Comparison of ENCODE assay signal across 8 cellular contexts in genomic region chr9:95091574-95091970, GRCh38.
DNase-seq lines count a peak whose midpoint lies in the region; ATAC-seq, FAIRE-seq and TF ChIP-seq lines count a peak whose summit lies in the region.

No MANE protein-coding gene starts in this region.

- TF ChIP-seq CTCF in AG09309 (IDR thresholded peaks at IDR 0.05; ENCODE audit: control insufficient read depth, insufficient read depth, low read depth, low read length, missing control alignments) (no peak), fibroblast of lung (conservative IDR thresholded peaks at IDR 0.05 in 1 of 2, IDR thresholded peaks at IDR 0.05 in 1 of 2; ENCODE audit: low read depth in 1 of 2, low read length in 2 of 2) (no peak), parathyroid adenoma (IDR thresholded peaks at IDR 0.05) (no peak)

- no peaks in the 10 kb centered on the region for H4K20me1 ChIP-seq in fibroblast of lung (ENCODE audit: control insufficient read depth, extremely low read depth, insufficient read depth, low read length)

- peak overlapping the region; percentile 54 for H3K4me2 ChIP-seq in fibroblast of lung (ENCODE audit: extremely low read depth, insufficient read depth, low read length)
- H3K4me2 ChIP-seq in parathyroid adenoma (ENCODE audit: low read length): peak overlapping the region; percentile 43

- H3K27me3 Mint-ChIP-seq in stimulated activated naive B cell treated with anti-CD40 and anti-IgM and Interleukin-4, amounts not matched to agents 10 μg/mL and 1 μg/mL and 100 μg/mL, for 72 hours: peaks cover 0 to 5% of the 10 kb centered on the region in 2 donors

- no peak overlapping the region for H3K4me3 Mint-ChIP-seq in stimulated activated naive B cell treated with anti-CD40 and anti-IgM and Interleukin-4, amounts not matched to agents 10 μg/mL and 1 μg/mL and 100 μg/mL, for 72 hours

- H3K27ac ChIP-seq in fibroblast of lung (ENCODE audit: insufficient read depth, low read length): peak overlapping the region; percentile 74
- H3K27ac ChIP-seq in parathyroid adenoma: peak overlapping the region; percentile 39

- peaks cover 13% of the 10 kb centered on the region for H3K36me3 ChIP-seq in fibroblast of lung (ENCODE audit: control insufficient read depth, insufficient read depth, low read length)
- H3K36me3 ChIP-seq in parathyroid adenoma (ENCODE audit: control insufficient read depth, insufficient read depth, low read length): no peaks in the 10 kb centered on the region

- H3K4me1 Mint-ChIP-seq in stimulated activated naive B cell treated with anti-CD40 and anti-IgM and Interleukin-4, amounts not matched to agents 10 μg/mL and 1 μg/mL and 100 μg/mL, for 72 hours: peaks cover 6 to 11% of the 10 kb centered on the region in 2 donors

- H2AFZ ChIP-seq in fibroblast of lung (ENCODE audit: low read length) (no peak overlapping the region), parathyroid adenoma (no peak overlapping the region)

- H3K27me3 ChIP-seq in fibroblast of lung (ENCODE audit: control insufficient read depth, insufficient read depth, low read length) (no peaks in the 10 kb centered on the region), parathyroid adenoma (ENCODE audit: control insufficient read depth, insufficient read depth, low read length) (no peaks in the 10 kb centered on the region)

- FAIRE-seq in RCC 7860 (lab: Jason Lieb, UNC): peak; percentile 88

- ATAC-seq in stimulated activated naive B cell treated with anti-CD40 and anti-IgM and Interleukin-4, amounts not matched to agents 10 μg/mL and 1 μg/mL and 100 μg/mL, for 72 hours (replicated peaks): no peak
- ATAC-seq in HG03108 (IDR thresholded peaks at IDR 0.05; ENCODE audit: unreplicated experiment) (no peak), GM19463 (IDR thresholded peaks at IDR 0.05; ENCODE audit: unreplicated experiment) (no peak)

- no peaks in the 10 kb centered on the region for H3K9me3 Mint-ChIP-seq in stimulated activated naive B cell treated with anti-CD40 and anti-IgM and Interleukin-4, amounts not matched to agents 10 μg/mL and 1 μg/mL and 100 μg/mL, for 72 hours

- no peak overlapping the region for H3K27ac Mint-ChIP-seq in stimulated activated naive B cell treated with anti-CD40 and anti-IgM and Interleukin-4, amounts not matched to agents 10 μg/mL and 1 μg/mL and 100 μg/mL, for 72 hours

- H3K4me3 ChIP-seq in AG09309 (ENCODE audit: control insufficient read depth, low read depth, low read length) (no peak overlapping the region), fibroblast of lung (replicated peaks in 1 of 4; ENCODE audit: control extremely low read depth in 1 of 4, insufficient read depth in 1 of 4, low read depth in 3 of 4, low read length in 4 of 4) (no peak overlapping the region), parathyroid adenoma (ENCODE audit: low read depth, low read length) (no peak overlapping the region)

- no peaks in the 10 kb centered on the region for H3K79me2 ChIP-seq in fibroblast of lung (ENCODE audit: control insufficient read depth, insufficient read depth, low read length)
- no peaks in the 10 kb centered on the region for H3K79me2 ChIP-seq in parathyroid adenoma

- H3K4me1 ChIP-seq in fibroblast of lung (ENCODE audit: control insufficient read depth, extremely low read depth, insufficient read depth, low read length) (peaks cover 47% of the 10 kb centered on the region), parathyroid adenoma (peaks cover 12% of the 10 kb centered on the region)

- H3K9ac ChIP-seq in fibroblast of lung (ENCODE audit: insufficient read depth, low read length) (peak overlapping the region; percentile 52), parathyroid adenoma (peak overlapping the region; percentile 19)

- peak; percentile 80 for DNase-seq in AG09309 (ENCODE audit: low read depth)
- peak; percentile 89 for DNase-seq in RCC 7860 (ENCODE audit: low spot score)
- peak; percentile 40 to 87 for DNase-seq in fibroblast of lung (ENCODE audit: low read depth in 2 of 2)
- DNase-seq in stimulated activated naive B cell treated with anti-CD40 and anti-IgM and Interleukin-4, amounts not matched to agents 10 μg/mL and 1 μg/mL and 100 μg/mL, for 72 hours: no peak
- no peak for DNase-seq in DMS 273 (lab: John Stamatoyannopoulos, UW; ENCODE audit: unreplicated experiment)

- peaks cover 11 to 27% of the 10 kb centered on the region in 2 donors for H3K36me3 Mint-ChIP-seq in stimulated activated naive B cell treated with anti-CD40 and anti-IgM and Interleukin-4, amounts not matched to agents 10 μg/mL and 1 μg/mL and 100 μg/mL, for 72 hours

- no peaks in the 10 kb centered on the region for H3K9me3 ChIP-seq in fibroblast of lung (ENCODE audit: control insufficient read depth, insufficient read depth, low read depth, low read length)
- H3K9me3 ChIP-seq in parathyroid adenoma (ENCODE audit: control insufficient read depth, low read length): no peaks in the 10 kb centered on the region

Comparison
In these comparisons a context has a peak if more than half of its experiments do, and no peak if none do; other contexts are left out.
1. DNase-seq: peak in AG09309 (single experiment), RCC 7860 (single experiment) and fibroblast of lung (2 of 2); none in stimulated activated naive B cell treated with anti-CD40 and anti-IgM and Interleukin-4, amounts not matched to agents 10 μg/mL and 1 μg/mL and 100 μg/mL, for 72 hours (single experiment) and DMS 273 (single experiment).